16 cellular contexts compared by ENCODE assay signal in genomic region chr9:87675906-87676515, GRCh38.
"Had no signal": no experiment of that assay in that cellular context is flagged by ENCODE, and none has a peak within 500 bp of the region (broad histone marks: within the 10 kb centered on the region; RNA-seq: fewer than 3 reads in every experiment).

No MANE protein-coding gene starts in this region.

- H3K4me3 ChIP-seq: dorsolateral prefrontal cortex, sigmoid colon, thoracic aorta, uterus had no signal

- H3K4me1 ChIP-seq: uterus had no signal

- H3K27ac Mint-ChIP-seq: activated CD8-positive, alpha-beta T cell treated with anti-CD3 and anti-CD28 coated beads for 36 hours; activated naive CD8-positive, alpha-beta T cell treated with anti-CD3 and anti-CD28 coated beads, Interleukin-2, amount 10 ng/mL, durations not matched to agents 7 days and 5 days; immature natural killer cell; stimulated activated naive B cell treated with anti-CD40 and anti-IgM and Interleukin-4, amounts not matched to agents 10 μg/mL and 1 μg/mL and 100 μg/mL, for 72 hours had no signal

- H3K36me3 ChIP-seq: thoracic aorta, uterus, WERI-Rb-1 had no signal

- H3K27me3 ChIP-seq: dorsolateral prefrontal cortex, sigmoid colon, uterus had no signal

- H3K27me3 Mint-ChIP-seq: activated CD8-positive, alpha-beta T cell treated with anti-CD3 and anti-CD28 coated beads for 36 hours had no signal

- H3K4me1 Mint-ChIP-seq: immature natural killer cell; stimulated activated naive B cell treated with anti-CD40 and anti-IgM and Interleukin-4, amounts not matched to agents 10 μg/mL and 1 μg/mL and 100 μg/mL, for 72 hours had no signal

- H3K36me3 Mint-ChIP-seq: activated naive CD8-positive, alpha-beta T cell treated with anti-CD3 and anti-CD28 coated beads, Interleukin-2, amount 10 ng/mL, durations not matched to agents 7 days and 5 days; immature natural killer cell; naive thymus-derived CD4-positive, alpha-beta T cell; stimulated activated naive B cell treated with anti-CD40 and anti-IgM and Interleukin-4, amounts not matched to agents 10 μg/mL and 1 μg/mL and 100 μg/mL, for 72 hours had no signal

- H3K27ac ChIP-seq: thoracic aorta, uterus, WERI-Rb-1 had no signal

- DNase-seq: activated CD4-positive, alpha-beta T cell treated with anti-CD3 and anti-CD28 coated beads for 4 hours; activated CD8-positive, alpha-beta memory T cell treated with anti-CD3 and anti-CD28 coated beads, Interleukin-2, amount 50 U/mL, for 4 hours; activated CD8-positive, alpha-beta T cell treated with anti-CD3 and anti-CD28 coated beads for 36 hours; activated naive CD8-positive, alpha-beta T cell treated with anti-CD3 and anti-CD28 coated beads, Interleukin-2, amount 10 ng/mL, durations not matched to agents 7 days and 5 days; anterior cingulate cortex; dorsolateral prefrontal cortex; immature natural killer cell; left cardiac atrium; midbrain; naive thymus-derived CD4-positive, alpha-beta T cell; sigmoid colon; stimulated activated CD4-positive, alpha-beta T cell treated with anti-CD3 and anti-CD28 coated beads, Interleukin-2, amount 100 ng/mL, for 24 hours; stimulated activated naive B cell treated with anti-CD40 and anti-IgM and Interleukin-4, amounts not matched to agents 10 μg/mL and 1 μg/mL and 100 μg/mL, for 72 hours; uterus; WERI-Rb-1 had no signal

- ATAC-seq: activated CD8-positive, alpha-beta T cell treated with anti-CD3 and anti-CD28 coated beads for 36 hours; stimulated activated naive B cell treated with anti-CD40 and anti-IgM and Interleukin-4, amounts not matched to agents 10 μg/mL and 1 μg/mL and 100 μg/mL, for 72 hours had no signal

- H3K9me3 ChIP-seq: sigmoid colon, thoracic aorta, uterus had no signal

- H3K9me3 Mint-ChIP-seq: activated CD8-positive, alpha-beta T cell treated with anti-CD3 and anti-CD28 coated beads for 36 hours; activated naive CD8-positive, alpha-beta T cell treated with anti-CD3 and anti-CD28 coated beads, Interleukin-2, amount 10 ng/mL, durations not matched to agents 7 days and 5 days; immature natural killer cell; naive thymus-derived CD4-positive, alpha-beta T cell; stimulated activated naive B cell treated with anti-CD40 and anti-IgM and Interleukin-4, amounts not matched to agents 10 μg/mL and 1 μg/mL and 100 μg/mL, for 72 hours had no signal

- H3K4me3 Mint-ChIP-seq: activated CD8-positive, alpha-beta T cell treated with anti-CD3 and anti-CD28 coated beads for 36 hours; activated naive CD8-positive, alpha-beta T cell treated with anti-CD3 and anti-CD28 coated beads, Interleukin-2, amount 10 ng/mL, durations not matched to agents 7 days and 5 days; immature natural killer cell; naive thymus-derived CD4-positive, alpha-beta T cell; stimulated activated naive B cell treated with anti-CD40 and anti-IgM and Interleukin-4, amounts not matched to agents 10 μg/mL and 1 μg/mL and 100 μg/mL, for 72 hours had no signal
